8 cellular contexts compared by ENCODE assay signal in genomic region chr17:42832934-42833770, GRCh38. TPM values are rescaled to one million over a fixed set of nuclear protein-coding genes. Genes with fewer than 3 reads are reported as not detected.
DNase-seq lines count a peak whose midpoint lies in the region; ATAC-seq and TF ChIP-seq lines count a peak whose summit lies in the region.

PSME3 (plus strand) TSS chr17:42833397; CDS start chr17:42833632, 235 bp downstream.

- TF ChIP-seq RAD21 in liver (IDR thresholded peaks at IDR 0.05): no peak

- H3K27me3 ChIP-seq in liver (ENCODE audit: control insufficient read depth in 4 of 4, insufficient read depth in 4 of 4, low read length in 3 of 4): no peaks in the 10 kb centered on the region

- H3K36me3 ChIP-seq in liver (ENCODE audit: control insufficient read depth in 4 of 4, insufficient read depth in 3 of 4, low read depth in 1 of 4, low read length in 3 of 4): peaks cover 4 to 15% (median 10%) of the 10 kb centered on the region in 4 donors

- peaks cover 2 to 32% (median 24%) of the 10 kb centered on the region in 4 donors for H3K4me1 ChIP-seq in liver (ENCODE audit: control insufficient read depth in 4 of 4, insufficient read depth in 4 of 4, low read length in 3 of 4)

- TF ChIP-seq CTCF in liver (IDR thresholded peaks at IDR 0.05; ENCODE audit: low read depth, low read length, missing input control): no peak

- peak within 1 kb of the TSS; percentile 94 to 98 for H3K9ac ChIP-seq in liver (ENCODE audit: low read depth in 1 of 2, low read length in 2 of 2)

- under 1% methylated on average over 71 of the region's 71 CpGs for WGBS in liver

- H3K4me3 ChIP-seq in liver (ENCODE audit: low read depth in 1 of 3, low read length in 3 of 3): peak within 1 kb of the TSS; percentile 76 to 98 (median 94)

- peak; percentile 71 to 97 (median 90) for DNase-seq in C1 segment of cervical spinal cord (lab: John Stamatoyannopoulos, UW)
- peak; percentile 91 for DNase-seq in NCI-H748 (lab: John Stamatoyannopoulos, UW; ENCODE audit: unreplicated experiment)
- peak; percentile 85 to 88 for DNase-seq in activated CD4-positive, alpha-beta T cell treated with anti-CD3 and anti-CD28 coated beads, Interleukin-2, amount 50 U/mL, for 4 hours
- DNase-seq in dermis blood vessel endothelial cell: peak; percentile 92
- DNase-seq in stimulated activated CD4-positive, alpha-beta T cell treated with anti-CD3 and anti-CD28 coated beads, Interleukin-4, amount 100 ng/mL, for 24 hours: peak; percentile 90

- ATAC-seq in GM19324 (IDR thresholded peaks at IDR 0.05; ENCODE audit: low FRiP score, unreplicated experiment) (peak; percentile 89), HG03469 (IDR thresholded peaks at IDR 0.05; ENCODE audit: unreplicated experiment) (peak; percentile 74)

- peak within 1 kb of the TSS; percentile 87 to 95 for H3K27ac ChIP-seq in liver (ENCODE audit: low read depth in 1 of 2, low read length in 2 of 2)

- H3K9me3 ChIP-seq in liver (ENCODE audit: control insufficient read depth in 4 of 4, low read length in 3 of 4): no peaks in the 10 kb centered on the region

TF ChIP-seq in liver, 16 proteins besides CTCF, POLR2A, EP300 and RAD21:
- TF ChIP-seq ZBTB33 (IDR thresholded peaks at IDR 0.05) (no peak), NR2F2 (IDR thresholded peaks at IDR 0.05) (peak; percentile 70), HNF4A (conservative IDR thresholded peaks at IDR 0.05) (peak in 1 of 2 donors; percentile 27), FOXA2 (IDR thresholded peaks at IDR 0.05) (no peak), ATF3 (IDR thresholded peaks at IDR 0.05) (no peak), EGR1 (IDR thresholded peaks at IDR 0.05; ENCODE audit: low read depth in 2 of 2) (no peak), TAF1 (conservative IDR thresholded peaks at IDR 0.05) (no peak), RXRA (IDR thresholded peaks at IDR 0.05) (peak in 1 of 2 donors; percentile 67), JUND (IDR thresholded peaks at IDR 0.05) (no peak), MAX (IDR thresholded peaks at IDR 0.05) (peak; percentile 99), REST (IDR thresholded peaks at IDR 0.05) (no peak), YY1 (IDR thresholded peaks at IDR 0.05) (peak; percentile 77), SP1 (IDR thresholded peaks at IDR 0.05) (peak; percentile 32), GABPA (IDR thresholded peaks at IDR 0.05 in 1 of 2, conservative IDR thresholded peaks at IDR 0.05 in 1 of 2) (peak; percentile 81 to 94), FOXA1 (IDR thresholded peaks at IDR 0.05) (no peak)

RNA-seq across cellular contexts. Expression of gene PSME3, which starts in this region (rescaled TPM):
- 77.6 and 128 TPM in 2 replicates for total RNA-seq in dermis blood vessel endothelial cell
- total RNA-seq in liver: 10 to 100 TPM; 25.0 to 46.7 TPM
- polyA plus RNA-seq in liver: 10 to 100 TPM; 33.0 to 55.3 TPM

Comparison
In these comparisons a context has a peak if more than half of its experiments do, and no peak if none do; other contexts are left out.
1. Peak in every context shown above with its lines: DNase-seq, ATAC-seq, H3K4me3 ChIP-seq and H3K27ac ChIP-seq.